Comparison of ENCODE assay signal across 7 cellular contexts in genomic region chr2:85034158-85034557, GRCh38.
"Had no signal": no experiment of that assay in that cellular context is flagged by ENCODE, and none has a peak within 500 bp of the region (broad histone marks: within the 10 kb centered on the region; RNA-seq: fewer than 3 reads in every experiment).

No MANE protein-coding gene starts in this region.

- H3K27ac Mint-ChIP-seq: HFFc6, IgD-negative memory B cell had no signal

- DNase-seq: GM23248, GOT3, H7, HFFc6 had no signal

- H3K4me3 Mint-ChIP-seq: HFFc6, IgD-negative memory B cell had no signal

- ATAC-seq: HCT116, HepG2 had no signal

- H3K27me3 Mint-ChIP-seq: IgD-negative memory B cell had no signal

- H3K9me3 Mint-ChIP-seq: HFFc6, IgD-negative memory B cell had no signal
